In the genomic region with DNA sequence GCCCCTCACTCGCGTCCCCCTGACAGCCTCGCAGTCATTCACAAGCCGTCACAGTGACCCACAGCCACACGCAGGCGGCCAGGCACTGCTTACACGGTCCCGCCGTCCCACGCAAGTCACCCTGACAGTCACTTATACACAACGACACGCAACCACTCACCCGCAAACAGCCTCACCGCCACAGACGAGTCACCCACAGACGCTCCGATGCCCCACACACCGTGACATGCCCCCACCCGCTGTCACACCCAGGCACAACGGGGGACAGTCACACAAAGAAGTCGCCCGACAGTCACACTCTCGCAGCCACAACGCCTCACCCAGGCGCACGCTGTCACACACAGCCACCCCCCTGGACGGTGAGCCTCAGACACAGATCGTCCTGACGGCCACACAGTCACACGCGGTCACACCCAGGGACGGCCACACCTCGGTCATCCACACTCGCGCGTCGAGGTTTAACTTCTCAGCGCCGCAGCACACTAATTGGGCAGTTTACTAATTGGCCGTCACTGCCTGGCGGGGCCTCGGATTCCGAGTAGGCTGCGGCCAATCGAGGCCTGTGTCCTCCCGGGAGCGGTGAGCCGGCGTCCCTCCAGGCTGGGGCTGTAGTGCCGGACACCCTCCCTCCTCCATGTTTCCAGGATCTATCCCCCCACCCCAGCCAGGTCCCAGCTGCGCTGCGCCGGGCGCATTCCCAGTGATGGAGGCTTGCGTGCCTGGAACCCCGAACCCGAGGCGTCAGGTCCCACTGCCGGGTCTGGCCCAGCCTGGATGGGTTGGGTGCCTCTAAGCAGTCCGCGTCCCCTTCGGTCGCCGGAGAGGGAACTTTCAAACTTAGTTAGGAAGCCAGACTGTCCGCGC, we compare ENCODE assay signal across 8 cellular contexts. TPM values are rescaled to one million over a fixed set of nuclear protein-coding genes. Genes with fewer than 3 reads are reported as not detected.
DNase-seq lines count a peak whose midpoint lies in the region; ATAC-seq and TF ChIP-seq lines count a peak whose summit lies in the region.

No MANE protein-coding gene starts in this region.

- no peak for ATAC-seq in HG03135 (IDR thresholded peaks at IDR 0.05; ENCODE audit: unreplicated experiment)
- no peak for ATAC-seq in GM21576 (IDR thresholded peaks at IDR 0.05; ENCODE audit: unreplicated experiment)

- peaks cover 54% of the 10 kb centered on the region for H3K27me3 Mint-ChIP-seq in progenitor cell of endocrine pancreas

- H3K9me3 Mint-ChIP-seq in progenitor cell of endocrine pancreas (ENCODE audit: low read depth), result peaks cover 14% of the 10 kb centered on the region

- H3K36me3 Mint-ChIP-seq in progenitor cell of endocrine pancreas (ENCODE audit: insufficient read depth), result no peaks in the 10 kb centered on the region

- peaks cover 7% of the 10 kb centered on the region for H3K4me1 Mint-ChIP-seq in progenitor cell of endocrine pancreas (ENCODE audit: low read depth)

- peak overlapping the region; percentile 52 for H3K27ac Mint-ChIP-seq in progenitor cell of endocrine pancreas

- DNase-seq in COLO668 (lab: John Stamatoyannopoulos, UW; ENCODE audit: unreplicated experiment) (peak; percentile 20), HK-2 (ENCODE audit: unreplicated experiment) (peak; percentile 13), foreskin fibroblast (peak in 1 of 2 donors; percentile 62), progenitor cell of endocrine pancreas (ENCODE audit: low spot score, unreplicated experiment) (no peak), medulla oblongata (ENCODE audit: extremely low spot score) (no peak)
- DNase-seq in activated T-cell treated with anti-CD3 and anti-CD28 coated beads, Interleukin-2, amount 50 U/mL, for 1 hour, result peak; percentile 56

- TF ChIP-seq CTCF in foreskin fibroblast (IDR thresholded peaks at IDR 0.05; ENCODE audit: low read depth, low read length) (no peak), progenitor cell of endocrine pancreas (IDR thresholded peaks at IDR 0.05; ENCODE audit: unreplicated experiment) (no peak)

- H3K4me3 ChIP-seq in foreskin fibroblast (ENCODE audit: low read depth in 1 of 2, low read length in 2 of 2), result peak overlapping the region; percentile 62 to 71

- H3K4me3 Mint-ChIP-seq in progenitor cell of endocrine pancreas (ENCODE audit: low read depth), result peak overlapping the region; percentile 72

RNA-seq across cellular contexts. Expression of a gene that starts 0.8 kb away (rescaled TPM):
- 2.5 and 2.8 TPM in 2 replicates for total RNA-seq in progenitor cell of endocrine pancreas

Comparison
In these comparisons a context has a peak if more than half of its experiments do, and no peak if none do; other contexts are left out.
1. DNase-seq: peak in COLO668 (single experiment), HK-2 (single experiment) and activated T-cell treated with anti-CD3 and anti-CD28 coated beads, Interleukin-2, amount 50 U/mL, for 1 hour (single experiment); none in progenitor cell of endocrine pancreas (single experiment) and medulla oblongata (single experiment).